ENCODE assay signal across 33 cellular contexts in genomic region chrX:112866175-112866574, GRCh38.
"Had no signal": no experiment of that assay in that cellular context is flagged by ENCODE, and none has a peak within 500 bp of the region (broad histone marks: within the 10 kb centered on the region; RNA-seq: fewer than 3 reads in every experiment).

No MANE protein-coding gene starts in this region.

- H3K36me3 ChIP-seq: cardiac muscle cell, neutrophil, ovary, right lobe of liver, stomach, thyroid gland, upper lobe of right lung had no signal

- H3K4me1 Mint-ChIP-seq: activated T-helper 17 cell treated with anti-CD3 and anti-CD28 coated beads, Interleukin-2, amount 50 U/mL, for 72 hours; brain; stimulated activated effector memory CD8-positive, alpha-beta T cell treated with anti-CD3 and anti-CD28 coated beads, Interleukin-12 subunit alpha, Interleukin-12 subunit beta, amount 100 ng/mL, for 72 hours had no signal

- ATAC-seq: activated T-helper 17 cell treated with anti-CD3 and anti-CD28 coated beads, Interleukin-2, amount 50 U/mL, for 72 hours; left cardiac atrium; stimulated activated effector memory CD8-positive, alpha-beta T cell treated with anti-CD3 and anti-CD28 coated beads, Interleukin-12 subunit alpha, Interleukin-12 subunit beta, amount 100 ng/mL, for 72 hours had no signal

- H3K4me3 Mint-ChIP-seq: activated CD4-positive, alpha-beta memory T cell treated with anti-CD3 and anti-CD28 coated beads for 36 hours; activated CD4-positive, alpha-beta T cell treated with anti-CD3 and anti-CD28 coated beads, Interleukin-2, amount 10 ng/mL, durations not matched to agents 24 days and 14 days; activated T-helper 17 cell treated with anti-CD3 and anti-CD28 coated beads, Interleukin-2, amount 50 U/mL, for 72 hours; brain; nephron progenitor cell; stimulated activated effector memory CD8-positive, alpha-beta T cell treated with anti-CD3 and anti-CD28 coated beads, Interleukin-12 subunit alpha, Interleukin-12 subunit beta, amount 100 ng/mL, for 72 hours had no signal

- H3K4me1 ChIP-seq: stomach, thyroid gland, upper lobe of right lung had no signal

- DNase-seq: activated CD4-positive, alpha-beta memory T cell treated with anti-CD3 and anti-CD28 coated beads for 36 hours; activated CD4-positive, alpha-beta T cell treated with anti-CD3 and anti-CD28 coated beads, Interleukin-2, amount 10 ng/mL, durations not matched to agents 24 days and 14 days; activated CD4-positive, CD25-positive, alpha-beta regulatory T cell treated with anti-CD3 and anti-CD28 coated beads, Interleukin-2, amount 50 U/mL, for 72 hours; activated CD8-positive, alpha-beta memory T cell treated with anti-CD3 and anti-CD28 coated beads, Interleukin-2, amount 50 U/mL, for 4 hours; activated gamma-delta T cell treated with Interleukin-2 at 50 U/mL for 16 hours; activated naive CD4-positive, alpha-beta T cell treated with anti-CD3 and anti-CD28 coated beads, Interleukin-2, amount 50 U/mL, for 16 hours; activated T-cell treated with anti-CD3 and anti-CD28 coated beads, Interleukin-2, amount 50 U/mL, for 1 hour; anterior cingulate cortex; dorsolateral prefrontal cortex; effector memory CD4-positive, alpha-beta T cell; erythroblast; foreskin fibroblast; glutamatergic neuron; hippocampal formation; left cardiac atrium; mammary epithelial cell; midbrain; nephron progenitor cell; ovary; stimulated activated CD4-positive, alpha-beta T cell treated with anti-CD3 and anti-CD28 coated beads, Interleukin-12 subunit alpha, Interleukin-12 subunit beta, amount 100 ng/mL, for 4 hours; stimulated activated CD4-positive, alpha-beta T cell treated with anti-CD3 and anti-CD28 coated beads, Interleukin-4, amount 100 ng/mL, for 1 hour; stomach; T-helper 2 cell; thyroid gland; upper lobe of right lung had no signal

- H3K27ac Mint-ChIP-seq: activated CD4-positive, alpha-beta memory T cell treated with anti-CD3 and anti-CD28 coated beads for 36 hours; activated CD4-positive, alpha-beta T cell treated with anti-CD3 and anti-CD28 coated beads, Interleukin-2, amount 10 ng/mL, durations not matched to agents 24 days and 14 days; activated T-helper 17 cell treated with anti-CD3 and anti-CD28 coated beads, Interleukin-2, amount 50 U/mL, for 72 hours; brain; nephron progenitor cell; progenitor cell of endocrine pancreas; stimulated activated effector memory CD8-positive, alpha-beta T cell treated with anti-CD3 and anti-CD28 coated beads, Interleukin-12 subunit alpha, Interleukin-12 subunit beta, amount 100 ng/mL, for 72 hours had no signal

- H3K4me3 ChIP-seq: cardiac muscle cell, coronary artery, dorsolateral prefrontal cortex, ovary, right lobe of liver, stomach, thyroid gland, upper lobe of right lung had no signal

- H3K36me3 Mint-ChIP-seq: activated CD4-positive, alpha-beta memory T cell treated with anti-CD3 and anti-CD28 coated beads for 36 hours; brain; stimulated activated effector memory CD8-positive, alpha-beta T cell treated with anti-CD3 and anti-CD28 coated beads, Interleukin-12 subunit alpha, Interleukin-12 subunit beta, amount 100 ng/mL, for 72 hours had no signal

- H3K27me3 Mint-ChIP-seq: activated CD4-positive, alpha-beta memory T cell treated with anti-CD3 and anti-CD28 coated beads for 36 hours; activated CD4-positive, alpha-beta T cell treated with anti-CD3 and anti-CD28 coated beads, Interleukin-2, amount 10 ng/mL, durations not matched to agents 24 days and 14 days; brain; progenitor cell of endocrine pancreas had no signal

- H3K9me3 Mint-ChIP-seq: activated CD4-positive, alpha-beta memory T cell treated with anti-CD3 and anti-CD28 coated beads for 36 hours; activated CD4-positive, alpha-beta T cell treated with anti-CD3 and anti-CD28 coated beads, Interleukin-2, amount 10 ng/mL, durations not matched to agents 24 days and 14 days; activated T-helper 17 cell treated with anti-CD3 and anti-CD28 coated beads, Interleukin-2, amount 50 U/mL, for 72 hours; brain; nephron progenitor cell; stimulated activated effector memory CD8-positive, alpha-beta T cell treated with anti-CD3 and anti-CD28 coated beads, Interleukin-12 subunit alpha, Interleukin-12 subunit beta, amount 100 ng/mL, for 72 hours had no signal

- H3K27me3 ChIP-seq: cardiac muscle cell, neutrophil, ovary, stomach, thyroid gland, upper lobe of right lung had no signal

- H3K27ac ChIP-seq: cardiac muscle cell, coronary artery, dorsolateral prefrontal cortex, neutrophil, ovary, right lobe of liver, stomach, thyroid gland, upper lobe of right lung had no signal

- H3K9me3 ChIP-seq: neutrophil, ovary, right lobe of liver, stomach, thyroid gland, upper lobe of right lung had no signal
